In the genomic region with DNA sequence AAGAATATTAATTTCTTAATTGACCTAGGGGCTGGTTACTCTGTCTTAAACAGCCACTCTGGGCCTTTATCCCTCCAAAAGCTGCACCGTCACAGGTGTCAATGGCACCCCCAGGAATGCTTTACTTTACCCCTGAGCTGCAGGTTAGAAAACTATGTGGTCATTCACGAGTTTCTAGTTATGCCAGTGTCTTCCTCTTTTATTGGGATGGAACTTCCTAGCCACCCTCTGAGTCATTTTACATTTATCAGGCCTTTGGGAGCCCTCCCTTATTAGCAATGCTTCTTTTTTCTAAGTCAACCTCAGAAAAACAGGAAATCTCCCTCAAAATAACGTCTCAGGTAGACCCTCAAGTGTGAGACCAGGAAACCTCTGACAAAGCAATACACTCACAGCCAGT, we compare ENCODE assay signal across 8 cellular contexts. TPM values are rescaled to one million over a fixed set of nuclear protein-coding genes. Genes with fewer than 3 reads are reported as not detected.
"Had no signal": no experiment of that assay in that cellular context is flagged by ENCODE, and none has a peak within 500 bp of the region (broad histone marks: within the 10 kb centered on the region; RNA-seq: fewer than 3 reads in every experiment).

No MANE protein-coding gene starts in this region.

- DNase-seq: IMR-90, KBM-7, KG1 had no signal

- H3K27ac ChIP-seq: HL-60 had no signal

- H3K4me3 Mint-ChIP-seq: IgD-negative memory B cell had no signal

- H3K4me3 ChIP-seq: K562 had no signal

- H3K4me1 Mint-ChIP-seq: IgD-negative memory B cell had no signal

- ATAC-seq: HepG2, K562 had no signal

- H3K27ac Mint-ChIP-seq: IgD-negative memory B cell had no signal

- H3K27me3 Mint-ChIP-seq: IgD-negative memory B cell had no signal

RNA-seq across cellular contexts. Expression of a gene that starts 59.4 kb away (rescaled TPM):
- total RNA-seq: HT-29, K562 had no signal
- polyA plus RNA-seq: HepG2, IgD-negative memory B cell had no signal
